ENCODE assay signal across 1 cellular context in the genomic region with DNA sequence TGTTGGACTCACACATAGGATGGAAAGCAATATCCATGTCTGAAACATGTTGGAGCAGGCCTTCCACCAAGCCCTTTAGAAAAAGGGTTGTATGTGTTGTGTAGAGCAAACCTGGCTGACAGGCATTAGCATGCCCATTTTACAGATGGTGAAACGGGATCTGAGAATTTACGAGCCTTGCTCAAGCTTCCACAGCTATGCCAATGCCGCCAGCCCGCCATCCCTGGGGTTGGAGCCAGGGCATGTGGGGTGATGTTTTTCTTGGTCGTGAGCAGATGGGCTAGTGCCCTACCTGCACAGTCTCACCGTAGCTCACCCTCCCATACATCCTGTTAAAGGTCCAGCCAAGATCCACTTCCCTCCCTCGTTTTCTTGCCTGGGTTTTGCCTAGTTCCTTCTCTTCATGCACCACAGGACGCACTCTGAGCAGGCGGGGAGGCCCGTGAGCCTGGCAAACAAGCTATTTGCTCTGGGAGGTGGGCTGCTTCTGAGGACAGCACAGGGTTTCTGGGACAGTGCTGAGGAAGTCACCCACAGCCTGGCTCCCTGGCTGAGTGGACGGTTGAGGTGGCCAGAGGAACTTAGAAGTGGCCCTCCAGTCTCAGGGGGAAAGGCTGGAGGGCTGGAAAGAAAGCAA.
TF ChIP-seq lines count a peak whose summit lies in the region.

No MANE protein-coding gene starts in this region.

TF ChIP-seq in A549, 52 proteins besides CTCF, POLR2A, EP300 and RAD21:
- TF ChIP-seq ZC3H11A (IDR thresholded peaks at IDR 0.05) (no peak), CHD4 (IDR thresholded peaks at IDR 0.05; ENCODE audit: borderline replicate concordance) (no peak), CBX8 (IDR thresholded peaks at IDR 0.05) (no peak), HEYL (CRISPR knock-in tag; IDR thresholded peaks at IDR 0.05) (no peak), BHLHE40 (IDR thresholded peaks at IDR 0.05; ENCODE audit: low read depth, low read length) (no peak), SMC3 (IDR thresholded peaks at IDR 0.05) (no peak), EHF (CRISPR knock-in tag; IDR thresholded peaks at IDR 0.05) (no peak), RCOR1 (IDR thresholded peaks at IDR 0.05; ENCODE audit: low read depth, low read length) (no peak), MAFK (IDR thresholded peaks at IDR 0.05; ENCODE audit: partially characterized antibody) (no peak), ZFP36 (IDR thresholded peaks at IDR 0.05; ENCODE audit: borderline replicate concordance, partially characterized antibody) (no peak), NFE2L2 (conservative IDR thresholded peaks at IDR 0.05; ENCODE audit: low read length) (no peak), USF2 (IDR thresholded peaks at IDR 0.05) (no peak), HOXB13 (CRISPR knock-in tag; IDR thresholded peaks at IDR 0.05; ENCODE audit: low read depth) (no peak), TP53 (CRISPR knock-in tag; IDR thresholded peaks at IDR 0.05) (no peak), MYC (IDR thresholded peaks at IDR 0.05; ENCODE audit: borderline replicate concordance, low read length) (no peak), RARB (CRISPR knock-in tag; IDR thresholded peaks at IDR 0.05) (no peak), NR3C1 (IDR thresholded peaks at IDR 0.05) (no peak)
- TF ChIP-seq, protein P1, sequence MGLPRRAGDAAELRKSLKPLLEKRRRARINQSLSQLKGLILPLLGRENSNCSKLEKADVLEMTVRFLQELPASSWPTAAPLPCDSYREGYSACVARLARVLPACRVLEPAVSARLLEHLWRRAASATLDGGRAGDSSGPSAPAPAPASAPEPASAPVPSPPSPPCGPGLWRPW (IDR thresholded peaks at IDR 0.05), result no peak
- TF ChIP-seq, protein P2, sequence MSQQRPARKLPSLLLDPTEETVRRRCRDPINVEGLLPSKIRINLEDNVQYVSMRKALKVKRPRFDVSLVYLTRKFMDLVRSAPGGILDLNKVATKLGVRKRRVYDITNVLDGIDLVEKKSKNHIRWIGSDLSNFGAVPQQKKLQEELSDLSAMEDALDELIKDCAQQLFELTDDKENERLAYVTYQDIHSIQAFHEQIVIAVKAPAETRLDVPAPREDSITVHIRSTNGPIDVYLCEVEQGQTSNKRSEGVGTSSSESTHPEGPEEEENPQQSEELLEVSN (IDR thresholded peaks at IDR 0.05; ENCODE audit: borderline replicate concordance, low read depth), result no peak
- TF ChIP-seq, protein P3, sequence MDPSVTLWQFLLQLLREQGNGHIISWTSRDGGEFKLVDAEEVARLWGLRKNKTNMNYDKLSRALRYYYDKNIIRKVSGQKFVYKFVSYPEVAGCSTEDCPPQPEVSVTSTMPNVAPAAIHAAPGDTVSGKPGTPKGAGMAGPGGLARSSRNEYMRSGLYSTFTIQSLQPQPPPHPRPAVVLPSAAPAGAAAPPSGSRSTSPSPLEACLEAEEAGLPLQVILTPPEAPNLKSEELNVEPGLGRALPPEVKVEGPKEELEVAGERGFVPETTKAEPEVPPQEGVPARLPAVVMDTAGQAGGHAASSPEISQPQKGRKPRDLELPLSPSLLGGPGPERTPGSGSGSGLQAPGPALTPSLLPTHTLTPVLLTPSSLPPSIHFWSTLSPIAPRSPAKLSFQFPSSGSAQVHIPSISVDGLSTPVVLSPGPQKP (IDR thresholded peaks at IDR 0.05; ENCODE audit: low read depth, low read length), result no peak
